11 cellular contexts compared by ENCODE assay signal in the genomic region with DNA sequence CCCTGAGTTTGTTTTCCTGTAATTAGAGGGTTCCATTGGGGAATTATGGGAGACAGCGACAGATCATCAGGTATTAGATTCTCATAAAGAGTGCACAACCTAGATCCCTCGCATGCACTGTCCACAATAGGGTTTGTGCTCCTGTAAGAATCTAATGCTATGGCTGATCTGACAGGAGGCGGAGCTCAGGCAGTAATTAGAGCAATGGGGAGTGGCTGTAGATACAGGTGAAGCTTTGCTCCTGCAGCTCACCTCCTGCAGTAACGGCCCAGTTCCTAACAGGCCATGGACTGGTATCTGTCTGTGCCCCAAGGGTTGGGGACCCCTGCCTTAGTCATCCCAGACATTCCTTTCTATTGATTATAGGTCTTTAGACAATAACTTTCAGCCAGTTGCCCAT. TPM values are rescaled to one million over a fixed set of nuclear protein-coding genes. Genes with fewer than 3 reads are reported as not detected.
DNase-seq lines count a peak whose midpoint lies in the region; ATAC-seq lines count a peak whose summit lies in the region.
"Had no signal": no experiment of that assay in that cellular context is flagged by ENCODE, and none has a peak within 500 bp of the region (broad histone marks: within the 10 kb centered on the region; RNA-seq: fewer than 3 reads in every experiment).

No MANE protein-coding gene starts in this region.

- no peaks in the 10 kb centered on the region for H3K36me3 Mint-ChIP-seq in CD4-positive, CD25-positive, alpha-beta regulatory T cell
- H3K36me3 Mint-ChIP-seq in IgD-negative memory B cell, result peaks cover 2% of the 10 kb centered on the region
- H3K36me3 Mint-ChIP-seq in activated naive CD8-positive, alpha-beta T cell treated with anti-CD3 and anti-CD28 coated beads, Interleukin-2, amount 10 ng/mL, durations not matched to agents 7 days and 5 days, result no peaks in the 10 kb centered on the region
- H3K36me3 Mint-ChIP-seq in natural killer cell treated with Interleukin-12 subunit alpha and Interleukin-12 subunit beta and Interleukin-15 and Interleukin-18, amount 100 ng/mL, for 72 hours, result no peaks in the 10 kb centered on the region

- H3K9me3 ChIP-seq in CD4-positive, CD25-positive, alpha-beta regulatory T cell (ENCODE audit: control insufficient read depth in 2 of 2, low read length in 2 of 2), result no peaks in the 10 kb centered on the region
- H3K9me3 ChIP-seq: heart left ventricle, thoracic aorta had no signal

- peak in 1 of 3 donors; percentile 18 for DNase-seq in CD4-positive, CD25-positive, alpha-beta regulatory T cell
- no peak for DNase-seq in activated naive CD8-positive, alpha-beta T cell treated with anti-CD3 and anti-CD28 coated beads, Interleukin-2, amount 10 ng/mL, durations not matched to agents 7 days and 5 days
- DNase-seq in natural killer cell treated with Interleukin-12 subunit alpha and Interleukin-12 subunit beta and Interleukin-15 and Interleukin-18, amount 100 ng/mL, for 72 hours (ENCODE audit: low spot score), result no peak
- DNase-seq in DMS114 treated with DMSO at 0.1 percent for 48 hours (lab: John Stamatoyannopoulos, UW; ENCODE audit: unreplicated experiment) (no peak), EL (no peak), DMS 273 treated with DMSO at 0.1 percent for 48 hours (lab: John Stamatoyannopoulos, UW) (no peak)
- DNase-seq: heart left ventricle, NCI-H774 had no signal

- peak overlapping the region; percentile 80 to 98 (median 94) for H3K4me3 Mint-ChIP-seq in CD4-positive, CD25-positive, alpha-beta regulatory T cell
- peak overlapping the region; percentile 80 to 98 (median 94) for H3K4me3 Mint-ChIP-seq in IgD-negative memory B cell
- H3K4me3 Mint-ChIP-seq in activated naive CD8-positive, alpha-beta T cell treated with anti-CD3 and anti-CD28 coated beads, Interleukin-2, amount 10 ng/mL, durations not matched to agents 7 days and 5 days, result peak overlapping the region; percentile 51
- peak overlapping the region; percentile 45 for H3K4me3 Mint-ChIP-seq in natural killer cell treated with Interleukin-12 subunit alpha and Interleukin-12 subunit beta and Interleukin-15 and Interleukin-18, amount 100 ng/mL, for 72 hours

- H3K4me1 Mint-ChIP-seq in CD4-positive, CD25-positive, alpha-beta regulatory T cell, result peaks cover 0 to 31% (median 18%) of the 10 kb centered on the region in 4 donors
- H3K4me1 Mint-ChIP-seq in IgD-negative memory B cell, result peaks cover 15 to 16% (median 16%) of the 10 kb centered on the region in 3 donors
- H3K4me1 Mint-ChIP-seq in activated naive CD8-positive, alpha-beta T cell treated with anti-CD3 and anti-CD28 coated beads, Interleukin-2, amount 10 ng/mL, durations not matched to agents 7 days and 5 days, result peaks cover 16% of the 10 kb centered on the region
- peaks cover 7 to 23% of the 10 kb centered on the region in 2 donors for H3K4me1 Mint-ChIP-seq in natural killer cell treated with Interleukin-12 subunit alpha and Interleukin-12 subunit beta and Interleukin-15 and Interleukin-18, amount 100 ng/mL, for 72 hours (ENCODE audit: low read depth in 2 of 2)

- H3K4me3 ChIP-seq in CD4-positive, CD25-positive, alpha-beta regulatory T cell (ENCODE audit: low read depth, low read length), result peak overlapping the region; percentile 91

- peaks cover 14% of the 10 kb centered on the region for H3K27me3 Mint-ChIP-seq in CD4-positive, CD25-positive, alpha-beta regulatory T cell
- peaks cover 3% of the 10 kb centered on the region for H3K27me3 Mint-ChIP-seq in IgD-negative memory B cell
- H3K27me3 Mint-ChIP-seq in activated naive CD8-positive, alpha-beta T cell treated with anti-CD3 and anti-CD28 coated beads, Interleukin-2, amount 10 ng/mL, durations not matched to agents 7 days and 5 days, result no peaks in the 10 kb centered on the region
- H3K27me3 Mint-ChIP-seq in natural killer cell treated with Interleukin-12 subunit alpha and Interleukin-12 subunit beta and Interleukin-15 and Interleukin-18, amount 100 ng/mL, for 72 hours, result no peaks in the 10 kb centered on the region

- peaks cover 10% of the 10 kb centered on the region for H3K4me1 ChIP-seq in CD4-positive, CD25-positive, alpha-beta regulatory T cell (ENCODE audit: control insufficient read depth, insufficient read depth, low read length, poor library complexity, severe bottlenecking)

- H3K27ac Mint-ChIP-seq in CD4-positive, CD25-positive, alpha-beta regulatory T cell, result peak overlapping the region; percentile 75 to 97 (median 96)
- peak overlapping the region in 2 of 3 donors; percentile 53 to 54 for H3K27ac Mint-ChIP-seq in IgD-negative memory B cell
- H3K27ac Mint-ChIP-seq in activated naive CD8-positive, alpha-beta T cell treated with anti-CD3 and anti-CD28 coated beads, Interleukin-2, amount 10 ng/mL, durations not matched to agents 7 days and 5 days, result peak overlapping the region; percentile 54
- no peak overlapping the region for H3K27ac Mint-ChIP-seq in natural killer cell treated with Interleukin-12 subunit alpha and Interleukin-12 subunit beta and Interleukin-15 and Interleukin-18, amount 100 ng/mL, for 72 hours

- POLR2A ChIA-PET in activated naive CD8-positive, alpha-beta T cell treated with anti-CD3 and anti-CD28 coated beads, Interleukin-2, amount 10 ng/mL, durations not matched to agents 7 days and 5 days (lab: Charles Lee), result interaction anchor here (1.9 kb wide), 1 partner anchor 33 kb away, joined by 9 read pairs; a partner anchor contains a TSS

- no peaks in the 10 kb centered on the region for H3K27me3 ChIP-seq in CD4-positive, CD25-positive, alpha-beta regulatory T cell (ENCODE audit: control insufficient read depth, insufficient read depth, low read length)
- H3K27me3 ChIP-seq: heart left ventricle had no signal

- H3K27ac ChIP-seq in CD4-positive, CD25-positive, alpha-beta regulatory T cell (ENCODE audit: insufficient read depth, low read length, poor library complexity, severe bottlenecking), result no peak overlapping the region

- peaks cover 0 to 2% (median 0%) of the 10 kb centered on the region in 7 donors for H3K9me3 Mint-ChIP-seq in CD4-positive, CD25-positive, alpha-beta regulatory T cell
- no peaks in the 10 kb centered on the region for H3K9me3 Mint-ChIP-seq in IgD-negative memory B cell
- no peaks in the 10 kb centered on the region for H3K9me3 Mint-ChIP-seq in activated naive CD8-positive, alpha-beta T cell treated with anti-CD3 and anti-CD28 coated beads, Interleukin-2, amount 10 ng/mL, durations not matched to agents 7 days and 5 days
- no peaks in the 10 kb centered on the region for H3K9me3 Mint-ChIP-seq in natural killer cell treated with Interleukin-12 subunit alpha and Interleukin-12 subunit beta and Interleukin-15 and Interleukin-18, amount 100 ng/mL, for 72 hours

- no peak for ATAC-seq in CD4-positive, CD25-positive, alpha-beta regulatory T cell (ENCODE audit: low read depth in 2 of 2)
- ATAC-seq in activated naive CD8-positive, alpha-beta T cell treated with anti-CD3 and anti-CD28 coated beads, Interleukin-2, amount 10 ng/mL, durations not matched to agents 7 days and 5 days (ENCODE audit: low read depth), result no peak
- no peak for ATAC-seq in natural killer cell treated with Interleukin-12 subunit alpha and Interleukin-12 subunit beta and Interleukin-15 and Interleukin-18, amount 100 ng/mL, for 72 hours
- ATAC-seq in GM18909 (IDR thresholded peaks at IDR 0.05; ENCODE audit: poor library complexity, unreplicated experiment), result no peak

- no peaks in the 10 kb centered on the region for H3K36me3 ChIP-seq in CD4-positive, CD25-positive, alpha-beta regulatory T cell (ENCODE audit: control insufficient read depth, insufficient read depth, low read length)
- H3K36me3 ChIP-seq: thoracic aorta had no signal

RNA-seq across cellular contexts. Expression of a gene that starts 0.9 kb away (rescaled TPM):
- 6.0 TPM for total RNA-seq in CD4-positive, CD25-positive, alpha-beta regulatory T cell
- polyA plus RNA-seq in CD4-positive, CD25-positive, alpha-beta regulatory T cell, result 1 to 10 TPM; 5.1 to 9.8 (median 8.6) TPM
- polyA plus RNA-seq in IgD-negative memory B cell, result 9.9 TPM
- 10 to 100 TPM in 1 of 2 experiments, 1 to 10 TPM in 1; 9.8 to 10.1 TPM for total RNA-seq in activated naive CD8-positive, alpha-beta T cell treated with anti-CD3 and anti-CD28 coated beads, Interleukin-2, amount 10 ng/mL, durations not matched to agents 7 days and 5 days
- total RNA-seq in natural killer cell treated with Interleukin-12 subunit alpha and Interleukin-12 subunit beta and Interleukin-15 and Interleukin-18, amount 100 ng/mL, for 72 hours, result 10 to 100 TPM in 1 of 2 donors, 1 to 10 TPM in 1; 8.7 to 11.0 TPM

RNA-seq across cellular contexts. Expression of a gene that starts 32.8 kb away (rescaled TPM):
- 29.2 TPM for total RNA-seq in CD4-positive, CD25-positive, alpha-beta regulatory T cell
- 10 to 100 TPM; 13.4 to 27.6 (median 20.7) TPM for polyA plus RNA-seq in CD4-positive, CD25-positive, alpha-beta regulatory T cell
- 31.7 TPM for polyA plus RNA-seq in IgD-negative memory B cell
- total RNA-seq in activated naive CD8-positive, alpha-beta T cell treated with anti-CD3 and anti-CD28 coated beads, Interleukin-2, amount 10 ng/mL, durations not matched to agents 7 days and 5 days, result 10 to 100 TPM; 28.0 to 32.6 TPM
- total RNA-seq in natural killer cell treated with Interleukin-12 subunit alpha and Interleukin-12 subunit beta and Interleukin-15 and Interleukin-18, amount 100 ng/mL, for 72 hours, result 10 to 100 TPM; 19.6 to 33.6 TPM

RNA-seq across cellular contexts. Expression of a gene that starts 33.3 kb away (rescaled TPM):
- total RNA-seq in CD4-positive, CD25-positive, alpha-beta regulatory T cell, result 57.8 TPM
- polyA plus RNA-seq in CD4-positive, CD25-positive, alpha-beta regulatory T cell, result 10 to 100 TPM; 21.6 to 27.7 (median 26.8) TPM
- 35.3 TPM for polyA plus RNA-seq in IgD-negative memory B cell
- 10 to 100 TPM; 85.5 to 88.8 TPM for total RNA-seq in activated naive CD8-positive, alpha-beta T cell treated with anti-CD3 and anti-CD28 coated beads, Interleukin-2, amount 10 ng/mL, durations not matched to agents 7 days and 5 days
- total RNA-seq in natural killer cell treated with Interleukin-12 subunit alpha and Interleukin-12 subunit beta and Interleukin-15 and Interleukin-18, amount 100 ng/mL, for 72 hours, result 10 to 100 TPM; 64.9 to 70.6 TPM

RNA-seq across cellular contexts. Expression of a gene that starts 40.1 kb away (rescaled TPM):
- 74.4 TPM for total RNA-seq in CD4-positive, CD25-positive, alpha-beta regulatory T cell
- 100 to 1,000 TPM; 123 to 180 (median 144) TPM for polyA plus RNA-seq in CD4-positive, CD25-positive, alpha-beta regulatory T cell
- 121 TPM for polyA plus RNA-seq in IgD-negative memory B cell
- 10 to 100 TPM; 72.4 to 76.7 TPM for total RNA-seq in activated naive CD8-positive, alpha-beta T cell treated with anti-CD3 and anti-CD28 coated beads, Interleukin-2, amount 10 ng/mL, durations not matched to agents 7 days and 5 days
- total RNA-seq in natural killer cell treated with Interleukin-12 subunit alpha and Interleukin-12 subunit beta and Interleukin-15 and Interleukin-18, amount 100 ng/mL, for 72 hours, result 10 to 100 TPM; 81.8 to 88.8 TPM

RNA-seq across cellular contexts. Expression of a gene that starts 52.5 kb away (rescaled TPM):
- total RNA-seq in CD4-positive, CD25-positive, alpha-beta regulatory T cell, result 82.0 TPM
- polyA plus RNA-seq in CD4-positive, CD25-positive, alpha-beta regulatory T cell, result 10 to 100 TPM; 31.2 to 45.2 (median 35.8) TPM
- polyA plus RNA-seq in IgD-negative memory B cell, result 33.4 TPM
- total RNA-seq in activated naive CD8-positive, alpha-beta T cell treated with anti-CD3 and anti-CD28 coated beads, Interleukin-2, amount 10 ng/mL, durations not matched to agents 7 days and 5 days, result 100 to 1,000 TPM; 278 to 307 TPM
- total RNA-seq in natural killer cell treated with Interleukin-12 subunit alpha and Interleukin-12 subunit beta and Interleukin-15 and Interleukin-18, amount 100 ng/mL, for 72 hours, result 100 to 1,000 TPM; 248 to 526 TPM

Comparison
In these comparisons a context has a peak if more than half of its experiments do, and no peak if none do; other contexts are left out.
1. H3K27ac Mint-ChIP-seq: peak in CD4-positive, CD25-positive, alpha-beta regulatory T cell (3 of 3), IgD-negative memory B cell (2 of 3) and activated naive CD8-positive, alpha-beta T cell treated with anti-CD3 and anti-CD28 coated beads, Interleukin-2, amount 10 ng/mL, durations not matched to agents 7 days and 5 days (single experiment); none in natural killer cell treated with Interleukin-12 subunit alpha and Interleukin-12 subunit beta and Interleukin-15 and Interleukin-18, amount 100 ng/mL, for 72 hours (0 of 2).
2. Peak in every context shown above with its lines, with median percentiles within 50 percentile points of each other: H3K4me3 Mint-ChIP-seq.